In the genomic region with DNA sequence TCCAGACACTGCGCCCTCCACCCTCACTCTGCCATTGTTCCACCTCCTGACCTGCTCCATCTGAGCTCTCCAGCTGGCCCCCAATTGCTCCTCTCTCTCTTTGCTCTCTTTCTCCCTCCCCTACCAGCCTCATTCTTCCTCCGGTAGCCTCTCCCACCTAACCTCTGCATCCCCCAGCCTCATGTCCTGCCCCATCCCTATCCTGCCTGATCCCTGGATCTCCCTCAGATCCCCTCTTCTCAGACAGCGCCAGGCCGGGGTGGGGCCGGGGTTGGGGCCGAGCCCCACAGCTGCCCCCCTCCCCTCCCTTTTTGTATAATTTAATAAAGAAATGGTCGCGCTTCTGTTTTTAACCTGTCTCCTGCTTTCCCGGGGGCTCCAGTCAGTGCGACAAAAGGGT, we compare ENCODE assay signal across 1 cellular context.
TF ChIP-seq lines count a peak whose summit lies in the region.

No MANE protein-coding gene starts in this region.

TF ChIP-seq in HEK293, 187 proteins besides CTCF, POLR2A, EP300 and RAD21 (continued from another document):
- TF ChIP-seq, protein P1, sequence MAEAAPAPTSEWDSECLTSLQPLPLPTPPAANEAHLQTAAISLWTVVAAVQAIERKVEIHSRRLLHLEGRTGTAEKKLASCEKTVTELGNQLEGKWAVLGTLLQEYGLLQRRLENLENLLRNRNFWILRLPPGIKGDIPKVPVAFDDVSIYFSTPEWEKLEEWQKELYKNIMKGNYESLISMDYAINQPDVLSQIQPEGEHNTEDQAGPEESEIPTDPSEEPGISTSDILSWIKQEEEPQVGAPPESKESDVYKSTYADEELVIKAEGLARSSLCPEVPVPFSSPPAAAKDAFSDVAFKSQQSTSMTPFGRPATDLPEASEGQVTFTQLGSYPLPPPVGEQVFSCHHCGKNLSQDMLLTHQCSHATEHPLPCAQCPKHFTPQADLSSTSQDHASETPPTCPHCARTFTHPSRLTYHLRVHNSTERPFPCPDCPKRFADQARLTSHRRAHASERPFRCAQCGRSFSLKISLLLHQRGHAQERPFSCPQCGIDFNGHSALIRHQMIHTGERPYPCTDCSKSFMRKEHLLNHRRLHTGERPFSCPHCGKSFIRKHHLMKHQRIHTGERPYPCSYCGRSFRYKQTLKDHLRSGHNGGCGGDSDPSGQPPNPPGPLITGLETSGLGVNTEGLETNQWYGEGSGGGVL (tag by site-specific recombination; IDR thresholded peaks at IDR 0.05) = no peak
- TF ChIP-seq, protein P2, sequence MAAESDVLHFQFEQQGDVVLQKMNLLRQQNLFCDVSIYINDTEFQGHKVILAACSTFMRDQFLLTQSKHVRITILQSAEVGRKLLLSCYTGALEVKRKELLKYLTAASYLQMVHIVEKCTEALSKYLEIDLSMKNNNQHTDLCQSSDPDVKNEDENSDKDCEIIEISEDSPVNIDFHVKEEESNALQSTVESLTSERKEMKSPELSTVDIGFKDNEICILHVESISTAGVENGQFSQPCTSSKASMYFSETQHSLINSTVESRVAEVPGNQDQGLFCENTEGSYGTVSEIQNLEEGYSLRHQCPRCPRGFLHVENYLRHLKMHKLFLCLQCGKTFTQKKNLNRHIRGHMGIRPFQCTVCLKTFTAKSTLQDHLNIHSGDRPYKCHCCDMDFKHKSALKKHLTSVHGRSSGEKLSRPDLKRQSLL (tag by site-specific recombination; IDR thresholded peaks at IDR 0.05) = no peak
- TF ChIP-seq ZNF777 (tag by site-specific recombination; IDR thresholded peaks at IDR 0.05; ENCODE audit: borderline replicate concordance) (no peak), ZFP3 (tag by site-specific recombination; IDR thresholded peaks at IDR 0.05; ENCODE audit: low read depth) (no peak), YY1 (tag by site-specific recombination; IDR thresholded peaks at IDR 0.05) (no peak), ZEB2 (tag by site-specific recombination; IDR thresholded peaks at IDR 0.05) (no peak)
